10 cellular contexts compared by ENCODE assay signal in genomic region chr12:15322164-15323054, GRCh38. TPM values are rescaled to one million over a fixed set of nuclear protein-coding genes. Genes with fewer than 3 reads are reported as not detected.
DNase-seq lines count a peak whose midpoint lies in the region; ATAC-seq, FAIRE-seq and TF ChIP-seq lines count a peak whose summit lies in the region.
"Had no signal": no experiment of that assay in that cellular context is flagged by ENCODE, and none has a peak within 500 bp of the region (broad histone marks: within the 10 kb centered on the region; RNA-seq: fewer than 3 reads in every experiment).

TSS of gene PTPRO (plus strand) at chr12:15322508.

- no peak for FAIRE-seq in H1 (lab: Jason Lieb, UNC)
- FAIRE-seq: islet of Langerhans had no signal

- no peak within 1 kb of the TSS for H2BK5ac ChIP-seq in H1 (ENCODE audit: low read depth, low read length)

- intact Hi-C loops in naive thymus-derived CD4-positive, alpha-beta T cell (cut with micrococcal nuclease), result no loop called here
- intact Hi-C loops in sciatic nerve (cut with DNase I), result no loop called here

- POLR2A ChIA-PET in H1 (lab: Charles Lee; ENCODE audit: partially characterized antibody), result no interaction called here
- POLR2A ChIA-PET in naive thymus-derived CD4-positive, alpha-beta T cell (lab: Charles Lee), result no interaction called here

- H3K9me3 ChIP-seq in H1 (ENCODE audit: insufficient read depth in 2 of 2, low read depth in 1 of 2, low read length in 1 of 2), result no peaks in the 10 kb centered on the region
- H3K9me3 ChIP-seq in naive thymus-derived CD4-positive, alpha-beta T cell (ENCODE audit: control insufficient read depth in 2 of 3, low read length in 3 of 3), result no peaks in the 10 kb centered on the region

- no peak within 1 kb of the TSS for H3K4ac ChIP-seq in H1 (replicated peaks; ENCODE audit: insufficient read length, low read depth, low read length)

- no peak within 1 kb of the TSS for H2AK5ac ChIP-seq in H1 (ENCODE audit: low read depth, low read length)

- H3K56ac ChIP-seq in H1 (replicated peaks; ENCODE audit: insufficient read length, low read depth, low read length), result peak within 1 kb of the TSS; percentile 23

- H3K27ac Mint-ChIP-seq in naive thymus-derived CD4-positive, alpha-beta T cell, result no peak within 1 kb of the TSS
- H3K27ac Mint-ChIP-seq: IgD-negative memory B cell had no signal

- no peaks in the 10 kb centered on the region for H3K79me2 ChIP-seq in H1 (ENCODE audit: control insufficient read depth in 1 of 2, insufficient read depth in 2 of 2, low read length in 2 of 2)

- peak within 1 kb of the TSS; percentile 25 to 73 (median 44); a peak in 6 of 7 replicates for H3K9ac ChIP-seq in H1 (replicated peaks in 1 of 4; ENCODE audit: extremely low read depth in 1 of 4, low read depth in 3 of 4, low read length in 3 of 4)

- no peaks in the 10 kb centered on the region for H4K20me1 ChIP-seq in H1 (replicated peaks in 1 of 2; ENCODE audit: control insufficient read depth in 1 of 2, insufficient read depth in 2 of 2, low read length in 2 of 2)

- H3K14ac ChIP-seq in H1 (ENCODE audit: insufficient read length), result no peak within 1 kb of the TSS

- H2AFZ ChIP-seq in H1 (ENCODE audit: low read length), result peak within 1 kb of the TSS; percentile 94

- peaks cover 0 to 10% (median 4%) of the 10 kb centered on the region in 4 experiments; a peak in 5 of 7 replicates for H3K27me3 ChIP-seq in H1 (replicated peaks in 1 of 4; ENCODE audit: control insufficient read depth in 3 of 4, extremely low read depth in 1 of 4, insufficient read depth in 3 of 4, low read length in 3 of 4)
- no peaks in the 10 kb centered on the region for H3K27me3 ChIP-seq in naive thymus-derived CD4-positive, alpha-beta T cell (ENCODE audit: control insufficient read depth in 2 of 2, insufficient read depth in 2 of 2, low read length in 2 of 2)

- H3K23ac ChIP-seq in H1 (ENCODE audit: insufficient read length), result no peak within 1 kb of the TSS

- no peaks in the 10 kb centered on the region for H3K36me3 Mint-ChIP-seq in naive thymus-derived CD4-positive, alpha-beta T cell

- peak in 1 of 2 experiments; percentile 60; a peak in 2 of 3 replicates for TF ChIP-seq POLR2A in H1 (IDR thresholded peaks at IDR 0.05; ENCODE audit: control extremely low read depth in 1 of 2, low read depth in 2 of 2, low read length in 2 of 2)

- peak within 1 kb of the TSS; percentile 93 to 97 for H3K4me2 ChIP-seq in H1 (ENCODE audit: insufficient read depth in 1 of 2, low read depth in 2 of 2, low read length in 2 of 2)

- TF ChIP-seq RAD21 in H1 (IDR thresholded peaks at IDR 0.05 in 1 of 2, conservative IDR thresholded peaks at IDR 0.05 in 1 of 2; ENCODE audit: low read depth in 2 of 2, low read length in 2 of 2), result no peak

- peak within 1 kb of the TSS; percentile 95; the same call in 1 of the 2 replicates for H4K8ac ChIP-seq in H1 (ENCODE audit: extremely low read depth, insufficient read depth, low read length)

- H4K91ac ChIP-seq in H1 (replicated peaks; ENCODE audit: insufficient read length, low read length), result no peak within 1 kb of the TSS

- H2BK12ac ChIP-seq in H1 (ENCODE audit: low read depth, low read length), result no peak within 1 kb of the TSS

- peak; percentile 2 for DNase-seq in EH (ENCODE audit: low read depth)
- DNase-seq in NCI-H2171 treated with DMSO at 0.1 percent for 48 hours (lab: John Stamatoyannopoulos, UW), result peak; percentile 3
- peak; percentile 23 to 77 for DNase-seq in H1 (ENCODE audit: low read depth in 1 of 2, low spot score in 2 of 2)
- DNase-seq in naive thymus-derived CD4-positive, alpha-beta T cell, result no peak
- DNase-seq in inferior parietal cortex (ENCODE audit: extremely low spot score), result no peak
- DNase-seq in sciatic nerve (ENCODE audit: low spot score), result no peak
- no peak for DNase-seq in AG08395 (ENCODE audit: low spot score)

- no peaks in the 10 kb centered on the region; a peak in 1 of 7 replicates for H3K4me1 ChIP-seq in H1 (replicated peaks in 1 of 4; ENCODE audit: control insufficient read depth in 3 of 4, insufficient read depth in 4 of 4, low read length in 3 of 4)
- H3K4me1 ChIP-seq in naive thymus-derived CD4-positive, alpha-beta T cell (ENCODE audit: control insufficient read depth in 2 of 2, insufficient read depth in 2 of 2, low read length in 2 of 2), result no peaks in the 10 kb centered on the region

- peaks cover 41 to 66% (median 56%) of the 10 kb centered on the region in 5 donors for H3K27me3 Mint-ChIP-seq in naive thymus-derived CD4-positive, alpha-beta T cell

- H3K23me2 ChIP-seq in H1 (ENCODE audit: low read depth, low read length), result peaks cover 9% of the 10 kb centered on the region

- no peak within 1 kb of the TSS for H2BK15ac ChIP-seq in H1 (ENCODE audit: low read length)

- TF ChIP-seq CTCF in H1 (IDR thresholded peaks at IDR 0.05; ENCODE audit: control extremely low read depth in 1 of 3, insufficient read depth in 1 of 3, low read depth in 1 of 3, low read length in 3 of 3), result peak in 1 of 3 experiments; percentile 20; a peak in 1 of 4 replicates

- no peak within 1 kb of the TSS for H2BK120ac ChIP-seq in H1 (replicated peaks; ENCODE audit: low read depth, low read length)

- no peaks in the 10 kb centered on the region for H3K9me3 Mint-ChIP-seq in naive thymus-derived CD4-positive, alpha-beta T cell
- H3K9me3 Mint-ChIP-seq: IgD-negative memory B cell had no signal

- no peak within 1 kb of the TSS for H4K5ac ChIP-seq in H1 (ENCODE audit: insufficient read length, low read depth, low read length)

- H3K18ac ChIP-seq in H1 (ENCODE audit: extremely low read depth, low read length), result no peak within 1 kb of the TSS

- H3K79me1 ChIP-seq in H1 (ENCODE audit: low read depth, low read length), result no peaks in the 10 kb centered on the region

- WGBS in H1 (ENCODE audit: extremely low coverage in 1 of 2, insufficient coverage in 1 of 2, insufficient read length in 1 of 2, insufficient replicate concordance in 2 of 2, low coverage in 1 of 2, low lambda C conversion rate in 2 of 2, missing lambda C conversion rate in 1 of 2), 2 experiments, result 1% methylated on average over 57 of the region's 69 CpGs; no CpG with 5 or more reads in 1 of the 2 experiments

- TF ChIP-seq EP300 in H1 (IDR thresholded peaks at IDR 0.05; ENCODE audit: borderline replicate concordance in 1 of 2, low read depth in 2 of 2, low read length in 2 of 2), result no peak

- H3K4me3 Mint-ChIP-seq in naive thymus-derived CD4-positive, alpha-beta T cell, result peak within 1 kb of the TSS in 6 of 10 donors; percentile 16 to 65 (median 25)

- no peak for ATAC-seq in naive thymus-derived CD4-positive, alpha-beta T cell
- ATAC-seq in HG03520 (IDR thresholded peaks at IDR 0.05; ENCODE audit: unreplicated experiment) (no peak), sciatic nerve (no peak)

- H3K36me3 ChIP-seq in H1 (ENCODE audit: control insufficient read depth in 2 of 4, insufficient read depth in 4 of 4, low read length in 3 of 4), result no peaks in the 10 kb centered on the region
- H3K36me3 ChIP-seq in naive thymus-derived CD4-positive, alpha-beta T cell (ENCODE audit: control insufficient read depth in 2 of 3, insufficient read depth in 3 of 3, low read length in 3 of 3), result no peaks in the 10 kb centered on the region

- CTCF ChIA-PET in H1 (lab: Charles Lee; ENCODE audit: partially characterized antibody), result interaction anchor here (1.2 to 1.5 kb wide), 3 partner anchors 46 to 201 kb away, joined by 3 to 6 read pairs (median 3); no protein-coding TSS in a partner anchor
- CTCF ChIA-PET in naive thymus-derived CD4-positive, alpha-beta T cell (lab: Charles Lee), result no interaction called here

- peaks cover 0 to 17% (median 11%) of the 10 kb centered on the region in 7 donors for H3K4me1 Mint-ChIP-seq in naive thymus-derived CD4-positive, alpha-beta T cell

- H2BK20ac ChIP-seq in H1 (ENCODE audit: low read length), result no peak within 1 kb of the TSS

- H3K4me3 ChIP-seq in H1 (ENCODE audit: extremely low read depth in 1 of 4, insufficient read depth in 2 of 4, low read depth in 3 of 4, low read length in 4 of 4), result peak within 1 kb of the TSS; percentile 56 to 77 (median 68)
- no peak within 1 kb of the TSS for H3K4me3 ChIP-seq in naive thymus-derived CD4-positive, alpha-beta T cell (ENCODE audit: low read length)

- no peak within 1 kb of the TSS for H3K27ac ChIP-seq in H1 (ENCODE audit: low read depth, low read length)
- H3K27ac ChIP-seq in naive thymus-derived CD4-positive, alpha-beta T cell (ENCODE audit: low read depth, low read length), result no peak within 1 kb of the TSS

TF ChIP-seq in H1, 55 proteins besides CTCF, POLR2A, EP300 and RAD21 (continues in another document):
- TF ChIP-seq YY1 (IDR thresholded peaks at IDR 0.05; ENCODE audit: low read depth, low read length) (no peak), ZNF274 (IDR thresholded peaks at IDR 0.05; ENCODE audit: borderline replicate concordance, extremely low read depth, low read length) (no peak), RNF2 (IDR thresholded peaks at IDR 0.05; ENCODE audit: borderline replicate concordance, low read depth, low read length, missing control alignments, poor library complexity, severe bottlenecking) (no peak), ATF3 (IDR thresholded peaks at IDR 0.05; ENCODE audit: insufficient read depth, low read depth, low read length) (no peak), TCF12 (IDR thresholded peaks at IDR 0.05; ENCODE audit: low read depth, low read length) (no peak), ASH2L (IDR thresholded peaks at IDR 0.05; ENCODE audit: low read length) (peak; percentile 68), GABPA (IDR thresholded peaks at IDR 0.05; ENCODE audit: borderline replicate concordance, insufficient read depth, low read length) (no peak), FOSL1 (IDR thresholded peaks at IDR 0.05; ENCODE audit: insufficient read depth, low read depth, low read length) (no peak), SIN3A (conservative IDR thresholded peaks at IDR 0.05 in 1 of 2, IDR thresholded peaks at IDR 0.05 in 1 of 2; ENCODE audit: low read depth in 1 of 2, low read length in 2 of 2) (peak in 1 of 2 experiments; percentile 65; a peak in 2 of 4 replicates)

RNA-seq across cellular contexts. Expression of gene PTPRO, which starts in this region (rescaled TPM):
- total RNA-seq in H1 (2021; fragmentation: NEBNext Ultra II Directional; extraction: Animal tissue kit (Norgen Biotek cat#: 25700)), result 1.7 and 2.0 TPM in 2 replicates
- 0.44 and 0.73 TPM in 2 replicates for polyA plus RNA-seq in H1 (2011; rRNA removed)
- polyA plus RNA-seq in H1 (2011; cell fraction: cytosol; rRNA removed), result 1.1 TPM
- 0.60 TPM for polyA plus RNA-seq in H1 (2011; cell fraction: nucleus; rRNA removed)
- 1.2 to 1.9 TPM (median 1.3 TPM) in 4 replicates for polyA plus RNA-seq in H1 (2012, experiment 1 of 2)
- polyA plus RNA-seq in H1 (2012, experiment 2 of 2), result 0.10 TPM
- 2.3 TPM for polyA plus RNA-seq in H1 (2013, experiment 1 of 2)
- 2.7 TPM for polyA plus RNA-seq in H1 (2013, experiment 2 of 2)
- polyA minus RNA-seq in H1 (2011; rRNA and poly(A)+ RNA removed), result 1.5 and 2.6 TPM in 2 replicates
- polyA minus RNA-seq in H1 (2011; cell fraction: cytosol; rRNA and poly(A)+ RNA removed), result 1.1 TPM
- polyA minus RNA-seq in H1 (2011; cell fraction: nucleus; rRNA and poly(A)+ RNA removed), result 7.1 TPM
- 10 to 100 TPM in 1 of 5 experiments, 1 to 10 TPM in 4; 1.8 to 14.2 (median 8.5) TPM for total RNA-seq in naive thymus-derived CD4-positive, alpha-beta T cell
- polyA plus RNA-seq in naive thymus-derived CD4-positive, alpha-beta T cell, result 1 to 10 TPM; 5.8 to 6.4 TPM
- 3.7 TPM for total RNA-seq in sciatic nerve

Comparison
In these comparisons a context has a peak if more than half of its experiments do, and no peak if none do; other contexts are left out.
1. DNase-seq: peak in EH (single experiment), NCI-H2171 treated with DMSO at 0.1 percent for 48 hours (single experiment) and H1 (2 of 2); none in naive thymus-derived CD4-positive, alpha-beta T cell (0 of 9), inferior parietal cortex (single experiment), sciatic nerve (single experiment) and AG08395 (single experiment).